In genomic region chrX:65758505-65758904, GRCh38 we compare ENCODE assay signal across 22 cellular contexts.
"Had no signal": no experiment of that assay in that cellular context is flagged by ENCODE, and none has a peak within 500 bp of the region (broad histone marks: within the 10 kb centered on the region; RNA-seq: fewer than 3 reads in every experiment).

No MANE protein-coding gene starts in this region.

- H3K27ac Mint-ChIP-seq: activated CD4-positive, alpha-beta memory T cell treated with anti-CD3 and anti-CD28 coated beads, Interleukin-2, amount 10 ng/mL, durations not matched to agents 7 days and 5 days; activated CD4-positive, alpha-beta T cell treated with anti-CD3 and anti-CD28 coated beads, Interleukin-2, amount 10 ng/mL, durations not matched to agents 24 days and 14 days; activated T-helper 2 cell treated with anti-CD3 and anti-CD28 coated beads, Interferon-gamma antibody, Interleukin-2, Interleukin-4, amounts not matched to agents 10 μg/mL and 5 μg/mL and 100 μg/mL, durations not matched to agents 14 hours and 24 hours and 36 hours; mesothelial cell of epicardium; naive thymus-derived CD8-positive, alpha-beta T cell; progenitor cell of endocrine pancreas; T-helper 2 cell treated with Interferon-gamma antibody and Interleukin-4, amounts not matched to agents 5 μg/mL and 100 μg/mL, for 36 hours had no signal

- H3K27me3 Mint-ChIP-seq: activated CD4-positive, alpha-beta memory T cell treated with anti-CD3 and anti-CD28 coated beads, Interleukin-2, amount 10 ng/mL, durations not matched to agents 7 days and 5 days; activated CD4-positive, alpha-beta T cell treated with anti-CD3 and anti-CD28 coated beads, Interleukin-2, amount 10 ng/mL, durations not matched to agents 24 days and 14 days; activated naive CD8-positive, alpha-beta T cell treated with anti-CD3 and anti-CD28 coated beads, Interleukin-2, amount 50 U/mL, for 24 hours; naive thymus-derived CD8-positive, alpha-beta T cell; progenitor cell of endocrine pancreas had no signal

- H3K36me3 ChIP-seq: left ventricle myocardium inferior, spleen, uterus had no signal

- H3K4me1 ChIP-seq: left ventricle myocardium inferior, spleen, uterus had no signal

- H3K9me3 ChIP-seq: left ventricle myocardium inferior, uterus had no signal

- H3K27me3 ChIP-seq: hepatocyte, spleen, uterus had no signal

- H3K79me2 ChIP-seq: hepatocyte had no signal

- H3K4me3 Mint-ChIP-seq: activated CD4-positive, alpha-beta memory T cell treated with anti-CD3 and anti-CD28 coated beads, Interleukin-2, amount 10 ng/mL, durations not matched to agents 7 days and 5 days; activated CD4-positive, alpha-beta T cell treated with anti-CD3 and anti-CD28 coated beads, Interleukin-2, amount 10 ng/mL, durations not matched to agents 24 days and 14 days; activated naive CD8-positive, alpha-beta T cell treated with anti-CD3 and anti-CD28 coated beads, Interleukin-2, amount 50 U/mL, for 24 hours; immature natural killer cell; mesothelial cell of epicardium; naive thymus-derived CD8-positive, alpha-beta T cell; T-helper 2 cell treated with Interferon-gamma antibody and Interleukin-4, amounts not matched to agents 5 μg/mL and 100 μg/mL, for 36 hours had no signal

- H3K4me2 ChIP-seq: hepatocyte had no signal

- H3K36me3 Mint-ChIP-seq: immature natural killer cell, mesothelial cell of epicardium had no signal

- H3K9me3 Mint-ChIP-seq: immature natural killer cell had no signal

- DNase-seq: activated CD4-positive, alpha-beta memory T cell treated with anti-CD3 and anti-CD28 coated beads, Interleukin-2, amount 10 ng/mL, durations not matched to agents 7 days and 5 days; activated CD4-positive, alpha-beta T cell treated with anti-CD3 and anti-CD28 coated beads, Interleukin-2, amount 10 ng/mL, durations not matched to agents 24 days and 14 days; activated naive CD4-positive, alpha-beta T cell; activated naive CD8-positive, alpha-beta T cell treated with anti-CD3 and anti-CD28 coated beads, Interleukin-2, amount 50 U/mL, for 24 hours; erythroblast; foreskin fibroblast; glutamatergic neuron; immature natural killer cell; left ventricle myocardium inferior; naive thymus-derived CD8-positive, alpha-beta T cell; retina; spleen; stimulated activated CD4-positive, alpha-beta T cell treated with anti-CD3 and anti-CD28 coated beads, Interleukin-4, amount 100 ng/mL, for 4 hours; trophoblast cell; uterus had no signal

- H3K27ac ChIP-seq: hepatocyte, left ventricle myocardium inferior, spleen, uterus, VCaP had no signal

- ATAC-seq: activated CD4-positive, CD25-positive, alpha-beta regulatory T cell treated with anti-CD3 and anti-CD28 coated beads, Interleukin-2, amount 50 U/mL, for 24 hours; activated naive CD8-positive, alpha-beta T cell treated with anti-CD3 and anti-CD28 coated beads, Interleukin-2, amount 50 U/mL, for 24 hours; naive thymus-derived CD8-positive, alpha-beta T cell had no signal

- H3K4me1 Mint-ChIP-seq: mesothelial cell of epicardium had no signal

- H2AFZ ChIP-seq: hepatocyte had no signal

- H3K4me3 ChIP-seq: hepatocyte, left ventricle myocardium inferior, spleen, uterus had no signal
